Comparison of ENCODE assay signal across 17 cellular contexts in genomic region chr12:132290203-132290540, GRCh38. TPM values are rescaled to one million over a fixed set of nuclear protein-coding genes. Genes with fewer than 3 reads are reported as not detected.
DNase-seq lines count a peak whose midpoint lies in the region; ATAC-seq and TF ChIP-seq lines count a peak whose summit lies in the region.
"Had no signal": no experiment of that assay in that cellular context is flagged by ENCODE, and none has a peak within 500 bp of the region (broad histone marks: within the 10 kb centered on the region; RNA-seq: fewer than 3 reads in every experiment).

No MANE protein-coding gene starts in this region.

- TF ChIP-seq CTCF in natural killer cell (IDR thresholded peaks at IDR 0.05) (no peak), lower lobe of right lung (IDR thresholded peaks at IDR 0.05) (no peak)

- no peak overlapping the region for H3K27ac Mint-ChIP-seq in natural killer cell treated with Interleukin-12 subunit alpha and Interleukin-12 subunit beta and Interleukin-15 and Interleukin-18, amount 100 ng/mL, for 72 hours
- peak overlapping the region in 1 of 2 donors; percentile 46 for H3K27ac Mint-ChIP-seq in natural killer cell
- H3K27ac Mint-ChIP-seq: CD4-positive, alpha-beta memory T cell; IgD-negative memory B cell had no signal

- peak overlapping the region; percentile 29 for H3K27ac ChIP-seq in angular gyrus (ENCODE audit: low read depth, low read length)
- no peak overlapping the region for H3K27ac ChIP-seq in lower lobe of right lung
- H3K27ac ChIP-seq: C4-2B had no signal

- peaks cover 8 to 15% of the 10 kb centered on the region in 2 donors for H3K27me3 Mint-ChIP-seq in natural killer cell treated with Interleukin-12 subunit alpha and Interleukin-12 subunit beta and Interleukin-15 and Interleukin-18, amount 100 ng/mL, for 72 hours
- H3K27me3 Mint-ChIP-seq in natural killer cell (ENCODE audit: low read depth in 2 of 2), result peaks cover 8 to 14% of the 10 kb centered on the region in 2 donors

- H3K4me3 ChIP-seq in lower lobe of right lung, result no peak overlapping the region

- no peaks in the 10 kb centered on the region for H3K9me3 ChIP-seq in lower lobe of right lung
- H3K9me3 ChIP-seq: BE2C had no signal

- no peaks in the 10 kb centered on the region for H3K36me3 Mint-ChIP-seq in natural killer cell treated with Interleukin-12 subunit alpha and Interleukin-12 subunit beta and Interleukin-15 and Interleukin-18, amount 100 ng/mL, for 72 hours
- no peaks in the 10 kb centered on the region for H3K36me3 Mint-ChIP-seq in natural killer cell
- H3K36me3 Mint-ChIP-seq: CD4-positive, alpha-beta memory T cell; IgD-negative memory B cell had no signal

- ATAC-seq in natural killer cell treated with Interleukin-12 subunit alpha and Interleukin-12 subunit beta and Interleukin-15 and Interleukin-18, amount 100 ng/mL, for 72 hours, result no peak
- no peak for ATAC-seq in natural killer cell
- ATAC-seq in lower lobe of right lung, result no peak
- ATAC-seq in GM21619 (IDR thresholded peaks at IDR 0.05; ENCODE audit: unreplicated experiment), result no peak

- H3K4me1 ChIP-seq in lower lobe of right lung, result no peaks in the 10 kb centered on the region
- H3K4me1 ChIP-seq: BE2C had no signal

- no peaks in the 10 kb centered on the region for H3K9me3 Mint-ChIP-seq in natural killer cell treated with Interleukin-12 subunit alpha and Interleukin-12 subunit beta and Interleukin-15 and Interleukin-18, amount 100 ng/mL, for 72 hours
- no peaks in the 10 kb centered on the region for H3K9me3 Mint-ChIP-seq in natural killer cell
- H3K9me3 Mint-ChIP-seq: IgD-negative memory B cell had no signal

- DNase-seq in natural killer cell treated with Interleukin-12 subunit alpha and Interleukin-12 subunit beta and Interleukin-15 and Interleukin-18, amount 100 ng/mL, for 72 hours (ENCODE audit: low spot score), result peak; percentile 35
- DNase-seq in natural killer cell (no peak), lower lobe of right lung (peak; percentile 38), NCI-H510A (lab: John Stamatoyannopoulos, UW) (no peak)
- no peak for DNase-seq in stimulated activated CD8-positive, alpha-beta memory T cell treated with anti-CD3 and anti-CD28 coated beads, Interleukin-4, amount 100 ng/mL, for 48 hours
- DNase-seq: BE2C; CD4-positive, alpha-beta memory T cell; DMS153; DMS79 treated with DMSO at 0.1 percent for 48 hours; EL; GDM1; H7 had no signal

- H3K27me3 ChIP-seq in lower lobe of right lung (ENCODE audit: low read depth), result peaks cover 45% of the 10 kb centered on the region

- H3K4me3 Mint-ChIP-seq in natural killer cell treated with Interleukin-12 subunit alpha and Interleukin-12 subunit beta and Interleukin-15 and Interleukin-18, amount 100 ng/mL, for 72 hours, result no peak overlapping the region
- no peak overlapping the region for H3K4me3 Mint-ChIP-seq in natural killer cell
- H3K4me3 Mint-ChIP-seq: CD4-positive, alpha-beta memory T cell; IgD-negative memory B cell had no signal

- peaks cover 0 to 15% of the 10 kb centered on the region in 2 donors for H3K4me1 Mint-ChIP-seq in natural killer cell treated with Interleukin-12 subunit alpha and Interleukin-12 subunit beta and Interleukin-15 and Interleukin-18, amount 100 ng/mL, for 72 hours (ENCODE audit: low read depth in 2 of 2)
- H3K4me1 Mint-ChIP-seq in natural killer cell, result peaks cover 5 to 8% of the 10 kb centered on the region in 2 donors

- no peaks in the 10 kb centered on the region for H3K36me3 ChIP-seq in lower lobe of right lung
- H3K36me3 ChIP-seq: BE2C had no signal

- intact Hi-C loops in natural killer cell (cut with micrococcal nuclease), result no loop called here
- intact Hi-C loops in lower lobe of right lung (cut with DNase I), result no loop called here

RNA-seq across cellular contexts. Expression of gene GALNT9, which starts 39.2 kb away (rescaled TPM):
- total RNA-seq in natural killer cell treated with Interleukin-12 subunit alpha and Interleukin-12 subunit beta and Interleukin-15 and Interleukin-18, amount 100 ng/mL, for 72 hours, result not detected
- total RNA-seq in natural killer cell (not detected), lower lobe of right lung (not detected)
- total RNA-seq: CD4-positive, alpha-beta memory T cell; HT-29 had no signal

Comparison
In these comparisons a context has a peak if more than half of its experiments do, and no peak if none do; other contexts are left out.
1. DNase-seq: peak in natural killer cell treated with Interleukin-12 subunit alpha and Interleukin-12 subunit beta and Interleukin-15 and Interleukin-18, amount 100 ng/mL, for 72 hours (single experiment) and lower lobe of right lung (single experiment); none in natural killer cell (single experiment), NCI-H510A (single experiment) and stimulated activated CD8-positive, alpha-beta memory T cell treated with anti-CD3 and anti-CD28 coated beads, Interleukin-4, amount 100 ng/mL, for 48 hours (single experiment).